In the genomic region with DNA sequence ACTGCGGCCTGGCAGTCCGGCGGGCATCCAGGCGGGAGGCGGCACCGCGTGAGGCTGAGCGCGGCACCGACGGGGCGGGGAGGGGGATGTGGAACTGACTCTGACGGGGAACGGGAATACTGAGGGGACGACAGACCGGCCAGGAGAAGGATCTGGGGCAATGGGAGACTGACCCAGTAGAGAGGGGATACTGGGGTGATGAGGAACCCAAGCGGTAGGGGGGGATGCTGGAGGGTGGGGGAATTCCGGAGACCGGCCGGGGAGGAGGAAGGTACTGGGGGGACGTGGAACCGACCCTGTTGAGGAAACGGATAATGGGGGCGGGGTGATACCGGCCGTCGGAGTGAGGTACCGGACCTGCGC, we compare ENCODE assay signal across 8 cellular contexts. TPM values are rescaled to one million over a fixed set of nuclear protein-coding genes. Genes with fewer than 3 reads are reported as not detected.
DNase-seq lines count a peak whose midpoint lies in the region; ATAC-seq, FAIRE-seq and TF ChIP-seq lines count a peak whose summit lies in the region.

No MANE protein-coding gene starts in this region.

- H3K27me3 ChIP-seq in SJCRH30 (no peaks in the 10 kb centered on the region), bronchial epithelial cell (ENCODE audit: control insufficient read depth, insufficient read depth, low read length) (no peaks in the 10 kb centered on the region), liver (ENCODE audit: control insufficient read depth in 4 of 4, insufficient read depth in 4 of 4, low read length in 3 of 4) (no peaks in the 10 kb centered on the region)

- peak overlapping the region; percentile 59 to 91 for H3K9ac ChIP-seq in liver (ENCODE audit: low read depth in 1 of 2, low read length in 2 of 2)

- H3K4me3 Mint-ChIP-seq in CD14-positive monocyte: peak overlapping the region; percentile 89 to 92
- H3K4me3 Mint-ChIP-seq in stimulated activated naive B cell treated with anti-CD40 and anti-IgM and Interleukin-4, amounts not matched to agents 10 μg/mL and 1 μg/mL and 100 μg/mL, for 72 hours: peak overlapping the region; percentile 89 to 90

- H3K9me3 Mint-ChIP-seq in CD14-positive monocyte: peaks cover 0 to 2% (median 0%) of the 10 kb centered on the region in 7 donors
- H3K9me3 Mint-ChIP-seq in stimulated activated naive B cell treated with anti-CD40 and anti-IgM and Interleukin-4, amounts not matched to agents 10 μg/mL and 1 μg/mL and 100 μg/mL, for 72 hours: no peaks in the 10 kb centered on the region

- intact Hi-C loops in CD14-positive monocyte (cut with micrococcal nuclease): no loop called here

- H3K4me3 ChIP-seq in SJCRH30 (peak overlapping the region; percentile 79), bronchial epithelial cell (ENCODE audit: low read depth, low read length) (peak overlapping the region; percentile 87), liver (ENCODE audit: low read depth in 1 of 3, low read length in 3 of 3) (peak overlapping the region; percentile 83 to 100 (median 84))

- H3K9me3 ChIP-seq in SJCRH30 (replicated peaks) (no peaks in the 10 kb centered on the region), liver (ENCODE audit: control insufficient read depth in 4 of 4, low read length in 3 of 4) (no peaks in the 10 kb centered on the region)

- no peak for DNase-seq in CD14-positive monocyte (ENCODE audit: low spot score)
- DNase-seq in SJCRH30: peak; percentile 37 to 44
- DNase-seq in bronchial epithelial cell (ENCODE audit: low read depth): no peak
- DNase-seq in stimulated activated naive B cell treated with anti-CD40 and anti-IgM and Interleukin-4, amounts not matched to agents 10 μg/mL and 1 μg/mL and 100 μg/mL, for 72 hours: no peak

- TF ChIP-seq CTCF in CD14-positive monocyte (IDR thresholded peaks at IDR 0.05): no peak
- no peak for TF ChIP-seq CTCF in bronchial epithelial cell (IDR thresholded peaks at IDR 0.05; ENCODE audit: insufficient read depth, low read length, severe bottlenecking)
- no peak for TF ChIP-seq CTCF in liver (IDR thresholded peaks at IDR 0.05; ENCODE audit: low read depth, low read length, missing input control)

- H3K36me3 ChIP-seq in SJCRH30 (no peaks in the 10 kb centered on the region), bronchial epithelial cell (ENCODE audit: control insufficient read depth, insufficient read depth, low read length) (peaks cover 9% of the 10 kb centered on the region), liver (ENCODE audit: control insufficient read depth in 4 of 4, insufficient read depth in 3 of 4, low read depth in 1 of 4, low read length in 3 of 4) (no peaks in the 10 kb centered on the region)

- no peak for FAIRE-seq in bronchial epithelial cell (lab: Jason Lieb, UNC)

- peak overlapping the region; percentile 76 to 97 (median 92) for H3K27ac Mint-ChIP-seq in CD14-positive monocyte
- H3K27ac Mint-ChIP-seq in stimulated activated naive B cell treated with anti-CD40 and anti-IgM and Interleukin-4, amounts not matched to agents 10 μg/mL and 1 μg/mL and 100 μg/mL, for 72 hours: peak overlapping the region; percentile 96

- H3K4me1 Mint-ChIP-seq in CD14-positive monocyte: peaks cover 29% of the 10 kb centered on the region
- peaks cover 27 to 53% of the 10 kb centered on the region in 2 donors for H3K4me1 Mint-ChIP-seq in stimulated activated naive B cell treated with anti-CD40 and anti-IgM and Interleukin-4, amounts not matched to agents 10 μg/mL and 1 μg/mL and 100 μg/mL, for 72 hours

- H3K27ac ChIP-seq in SJCRH30: peak overlapping the region; percentile 47
- H3K27ac ChIP-seq in liver (ENCODE audit: low read depth in 1 of 2, low read length in 2 of 2): peak overlapping the region; percentile 88 to 93

- H3K27me3 Mint-ChIP-seq in CD14-positive monocyte (ENCODE audit: low read depth in 3 of 3): peaks cover 0 to 1% (median 0%) of the 10 kb centered on the region in 3 donors
- H3K27me3 Mint-ChIP-seq in stimulated activated naive B cell treated with anti-CD40 and anti-IgM and Interleukin-4, amounts not matched to agents 10 μg/mL and 1 μg/mL and 100 μg/mL, for 72 hours: no peaks in the 10 kb centered on the region

- TF ChIP-seq RAD21 in liver (IDR thresholded peaks at IDR 0.05): no peak

- H3K36me3 Mint-ChIP-seq in CD14-positive monocyte: peaks cover 17 to 22% of the 10 kb centered on the region in 2 donors
- peaks cover 24 to 40% of the 10 kb centered on the region in 2 donors for H3K36me3 Mint-ChIP-seq in stimulated activated naive B cell treated with anti-CD40 and anti-IgM and Interleukin-4, amounts not matched to agents 10 μg/mL and 1 μg/mL and 100 μg/mL, for 72 hours

- no peaks in the 10 kb centered on the region; the same call in 1 of the 2 replicates for H3K4me1 ChIP-seq in SJCRH30
- peaks cover 11 to 37% (median 29%) of the 10 kb centered on the region in 4 donors for H3K4me1 ChIP-seq in liver (ENCODE audit: control insufficient read depth in 4 of 4, insufficient read depth in 4 of 4, low read length in 3 of 4)

- WGBS in liver: under 1% methylated on average over 29 of the region's 29 CpGs

- peak; percentile 15 for ATAC-seq in GM21723 (IDR thresholded peaks at IDR 0.05; ENCODE audit: unreplicated experiment)
- peak in 1 of 2 donors; percentile 28 for ATAC-seq in stimulated activated naive B cell treated with anti-CD40 and anti-IgM and Interleukin-4, amounts not matched to agents 10 μg/mL and 1 μg/mL and 100 μg/mL, for 72 hours (replicated peaks)
- ATAC-seq in GM18517 (IDR thresholded peaks at IDR 0.05; ENCODE audit: unreplicated experiment): no peak
- ATAC-seq in HG02610 (IDR thresholded peaks at IDR 0.05; ENCODE audit: unreplicated experiment): no peak

TF ChIP-seq in liver, 16 proteins besides CTCF, POLR2A, EP300 and RAD21:
- TF ChIP-seq, protein P1, sequence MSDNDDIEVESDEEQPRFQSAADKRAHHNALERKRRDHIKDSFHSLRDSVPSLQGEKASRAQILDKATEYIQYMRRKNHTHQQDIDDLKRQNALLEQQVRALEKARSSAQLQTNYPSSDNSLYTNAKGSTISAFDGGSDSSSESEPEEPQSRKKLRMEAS (IDR thresholded peaks at IDR 0.05): no peak
- TF ChIP-seq EGR1 (IDR thresholded peaks at IDR 0.05; ENCODE audit: low read depth in 2 of 2) (no peak), RXRA (IDR thresholded peaks at IDR 0.05) (no peak), JUND (IDR thresholded peaks at IDR 0.05) (no peak), NR2F2 (IDR thresholded peaks at IDR 0.05) (no peak), FOXA1 (IDR thresholded peaks at IDR 0.05) (no peak)
- TF ChIP-seq, protein P2, sequence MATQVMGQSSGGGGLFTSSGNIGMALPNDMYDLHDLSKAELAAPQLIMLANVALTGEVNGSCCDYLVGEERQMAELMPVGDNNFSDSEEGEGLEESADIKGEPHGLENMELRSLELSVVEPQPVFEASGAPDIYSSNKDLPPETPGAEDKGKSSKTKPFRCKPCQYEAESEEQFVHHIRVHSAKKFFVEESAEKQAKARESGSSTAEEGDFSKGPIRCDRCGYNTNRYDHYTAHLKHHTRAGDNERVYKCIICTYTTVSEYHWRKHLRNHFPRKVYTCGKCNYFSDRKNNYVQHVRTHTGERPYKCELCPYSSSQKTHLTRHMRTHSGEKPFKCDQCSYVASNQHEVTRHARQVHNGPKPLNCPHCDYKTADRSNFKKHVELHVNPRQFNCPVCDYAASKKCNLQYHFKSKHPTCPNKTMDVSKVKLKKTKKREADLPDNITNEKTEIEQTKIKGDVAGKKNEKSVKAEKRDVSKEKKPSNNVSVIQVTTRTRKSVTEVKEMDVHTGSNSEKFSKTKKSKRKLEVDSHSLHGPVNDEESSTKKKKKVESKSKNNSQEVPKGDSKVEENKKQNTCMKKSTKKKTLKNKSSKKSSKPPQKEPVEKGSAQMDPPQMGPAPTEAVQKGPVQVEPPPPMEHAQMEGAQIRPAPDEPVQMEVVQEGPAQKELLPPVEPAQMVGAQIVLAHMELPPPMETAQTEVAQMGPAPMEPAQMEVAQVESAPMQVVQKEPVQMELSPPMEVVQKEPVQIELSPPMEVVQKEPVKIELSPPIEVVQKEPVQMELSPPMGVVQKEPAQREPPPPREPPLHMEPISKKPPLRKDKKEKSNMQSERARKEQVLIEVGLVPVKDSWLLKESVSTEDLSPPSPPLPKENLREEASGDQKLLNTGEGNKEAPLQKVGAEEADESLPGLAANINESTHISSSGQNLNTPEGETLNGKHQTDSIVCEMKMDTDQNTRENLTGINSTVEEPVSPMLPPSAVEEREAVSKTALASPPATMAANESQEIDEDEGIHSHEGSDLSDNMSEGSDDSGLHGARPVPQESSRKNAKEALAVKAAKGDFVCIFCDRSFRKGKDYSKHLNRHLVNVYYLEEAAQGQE (IDR thresholded peaks at IDR 0.05): no peak
- TF ChIP-seq, protein P3, sequence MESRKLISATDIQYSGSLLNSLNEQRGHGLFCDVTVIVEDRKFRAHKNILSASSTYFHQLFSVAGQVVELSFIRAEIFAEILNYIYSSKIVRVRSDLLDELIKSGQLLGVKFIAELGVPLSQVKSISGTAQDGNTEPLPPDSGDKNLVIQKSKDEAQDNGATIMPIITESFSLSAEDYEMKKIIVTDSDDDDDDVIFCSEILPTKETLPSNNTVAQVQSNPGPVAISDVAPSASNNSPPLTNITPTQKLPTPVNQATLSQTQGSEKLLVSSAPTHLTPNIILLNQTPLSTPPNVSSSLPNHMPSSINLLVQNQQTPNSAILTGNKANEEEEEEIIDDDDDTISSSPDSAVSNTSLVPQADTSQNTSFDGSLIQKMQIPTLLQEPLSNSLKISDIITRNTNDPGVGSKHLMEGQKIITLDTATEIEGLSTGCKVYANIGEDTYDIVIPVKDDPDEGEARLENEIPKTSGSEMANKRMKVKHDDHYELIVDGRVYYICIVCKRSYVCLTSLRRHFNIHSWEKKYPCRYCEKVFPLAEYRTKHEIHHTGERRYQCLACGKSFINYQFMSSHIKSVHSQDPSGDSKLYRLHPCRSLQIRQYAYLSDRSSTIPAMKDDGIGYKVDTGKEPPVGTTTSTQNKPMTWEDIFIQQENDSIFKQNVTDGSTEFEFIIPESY (IDR thresholded peaks at IDR 0.05): no peak

RNA-seq across cellular contexts. Expression of a gene that starts 0.4 kb away (rescaled TPM):
- polyA plus RNA-seq in CD14-positive monocyte: 1 to 10 TPM; 1.9 to 3.2 TPM
- 15.8 and 16.7 TPM in 2 replicates for total RNA-seq in SJCRH30 (2014; rRNA removed; shearing (Covaris generic))
- 27.6 and 38.8 TPM in 2 replicates for total RNA-seq in bronchial epithelial cell
- total RNA-seq in liver: 1 to 10 TPM; 2.9 to 5.9 TPM
- polyA plus RNA-seq in liver: 1 to 10 TPM; 2.1 to 4.2 TPM

Comparison
In these comparisons a context has a peak if more than half of its experiments do, and no peak if none do; other contexts are left out.
1. DNase-seq: peak in SJCRH30 (2 of 2); none in CD14-positive monocyte (single experiment), bronchial epithelial cell (single experiment) and stimulated activated naive B cell treated with anti-CD40 and anti-IgM and Interleukin-4, amounts not matched to agents 10 μg/mL and 1 μg/mL and 100 μg/mL, for 72 hours (single experiment).
2. Peak in every context shown above with its lines, with median percentiles within 50 percentile points of each other: H3K4me3 ChIP-seq.